In the genomic region with DNA sequence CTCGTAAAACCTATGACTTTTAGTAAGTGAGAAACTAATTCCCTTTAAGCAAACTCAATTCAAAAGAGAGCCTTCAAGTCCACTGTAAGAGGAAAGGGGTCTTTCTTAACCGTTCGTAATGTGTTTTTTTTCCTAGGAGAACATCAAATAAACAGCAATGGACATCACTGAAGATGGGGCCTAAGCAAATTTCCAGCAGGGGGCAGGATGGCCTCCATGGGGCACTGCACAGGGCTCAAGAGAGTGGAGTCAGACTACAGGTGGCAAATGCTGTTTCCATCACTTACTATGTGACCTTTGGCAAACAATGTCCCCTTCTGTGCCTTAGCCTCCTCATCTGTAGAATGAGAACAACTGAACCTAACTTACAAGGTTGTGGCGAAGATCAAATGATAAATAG, we compare ENCODE assay signal across 8 cellular contexts.
A peak's percentile ranks its signal among the peaks of the same experiment; 100 is the strongest.
DNase-seq lines count a peak whose midpoint lies in the region; ATAC-seq, FAIRE-seq and TF ChIP-seq lines count a peak whose summit lies in the region.

No MANE protein-coding gene starts in this region.

- 90% methylated on average over 4 of the region's 4 CpGs for WGBS in smooth muscle cell (ENCODE audit: low lambda C conversion rate)
- no CpG with 5 or more reads among the region's 4 CpGs for WGBS in neuronal stem cell (ENCODE audit: extremely low coverage in 2 of 2, insufficient read length in 2 of 2, insufficient replicate concordance in 1 of 2), 2 donors

- H3K27ac ChIP-seq in brain microvascular endothelial cell (no peak overlapping the region), smooth muscle cell (ENCODE audit: low read depth) (no peak overlapping the region), neuronal stem cell (replicated peaks; ENCODE audit: low read length) (no peak overlapping the region)

- no peak overlapping the region for H4K8ac ChIP-seq in neuronal stem cell (ENCODE audit: low read depth, low read length)

- in situ Hi-C loops in brain microvascular endothelial cell (cut with HindIII; ENCODE audit: low pct_ligation_motif_present, low sequenced_read_pairs) = no loop called here

- H3K14ac ChIP-seq in neuronal stem cell (ENCODE audit: low read length) = no peak overlapping the region

- H3K79me1 ChIP-seq in neuronal stem cell (ENCODE audit: low read depth, low read length) = no peaks in the 10 kb centered on the region

- no peak overlapping the region for H2BK12ac ChIP-seq in neuronal stem cell (ENCODE audit: low read length)

- FAIRE-seq in GM12891 (lab: Jason Lieb, UNC) = peak; percentile 23
- FAIRE-seq in urothelium cell line (lab: Jason Lieb, UNC) = no peak

- H2BK5ac ChIP-seq in neuronal stem cell (ENCODE audit: low read length) = no peak overlapping the region

- H3K23ac ChIP-seq in neuronal stem cell (ENCODE audit: low read depth, low read length, poor library complexity) = no peak overlapping the region

- no peak overlapping the region for H2BK15ac ChIP-seq in neuronal stem cell (ENCODE audit: low read length)

- H3K18ac ChIP-seq in neuronal stem cell (ENCODE audit: low read length) = no peak overlapping the region

- H3K4me2 ChIP-seq in smooth muscle cell (no peak overlapping the region), neuronal stem cell (ENCODE audit: insufficient read depth, low read length, poor library complexity, severe bottlenecking) (no peak overlapping the region)

- no peak for TF ChIP-seq POLR2A in GM12891 (IDR thresholded peaks at IDR 0.05; ENCODE audit: low read depth, low read length)

- H3K27me3 ChIP-seq in brain microvascular endothelial cell (replicated peaks) (no peaks in the 10 kb centered on the region), smooth muscle cell (ENCODE audit: low read depth) (no peaks in the 10 kb centered on the region), neuronal stem cell (ENCODE audit: control insufficient read depth in 3 of 3, insufficient read depth in 3 of 3, low read depth in 1 of 3, low read length in 3 of 3) (no peaks in the 10 kb centered on the region)

- H4K91ac ChIP-seq in neuronal stem cell (ENCODE audit: low read depth, low read length, poor library complexity) = no peak overlapping the region

- no peak overlapping the region for H3K9ac ChIP-seq in smooth muscle cell (ENCODE audit: low read depth)
- no peak overlapping the region for H3K9ac ChIP-seq in neuronal stem cell (ENCODE audit: low read depth, low read length, poor library complexity)

- no peaks in the 10 kb centered on the region for H3F3A ChIP-seq in smooth muscle cell (ENCODE audit: low read depth)

- H3K79me2 ChIP-seq in smooth muscle cell (ENCODE audit: low read depth) = no peaks in the 10 kb centered on the region

- H3K4me1 ChIP-seq in smooth muscle cell (ENCODE audit: low read depth) (no peaks in the 10 kb centered on the region), neuronal stem cell (ENCODE audit: control insufficient read depth in 2 of 2, insufficient read depth in 1 of 2, low read depth in 1 of 2, low read length in 2 of 2) (no peaks in the 10 kb centered on the region)

- TF ChIP-seq CTCF in brain microvascular endothelial cell (IDR thresholded peaks at IDR 0.05; ENCODE audit: low read depth, low read length, missing control alignments) = peak; percentile 62
- peak; percentile 26 for TF ChIP-seq CTCF in smooth muscle cell (IDR thresholded peaks at IDR 0.05; ENCODE audit: borderline replicate concordance, insufficient read depth, poor library complexity, severe bottlenecking)

- ATAC-seq in HG02970 (IDR thresholded peaks at IDR 0.05; ENCODE audit: low FRiP score, unreplicated experiment) = no peak

- DNase-seq in GM12891 (ENCODE audit: insufficient read length, low spot score) = no peak
- DNase-seq in OCI-M1 (lab: John Stamatoyannopoulos, UW) = peak; percentile 50
- DNase-seq in brain microvascular endothelial cell = no peak
- no peak for DNase-seq in smooth muscle cell (lab: John Stamatoyannopoulos, UW; ENCODE audit: unreplicated experiment)
- DNase-seq in urothelium cell line (ENCODE audit: low spot score) = no peak
- no peak for DNase-seq in neuronal stem cell (ENCODE audit: low spot score)
- DNase-seq in glomerular visceral epithelial cell (ENCODE audit: extremely low spot score) = no peak

- no peak overlapping the region for H2AK5ac ChIP-seq in neuronal stem cell (ENCODE audit: low read depth, low read length)

- no peak overlapping the region for H3K4ac ChIP-seq in neuronal stem cell (ENCODE audit: low read length)

- no peak overlapping the region for H2BK120ac ChIP-seq in neuronal stem cell (ENCODE audit: low read depth, low read length)

- H2AFZ ChIP-seq in smooth muscle cell (ENCODE audit: low read depth) (no peak overlapping the region), neuronal stem cell (ENCODE audit: low read length) (no peak overlapping the region)

- H3K9me3 ChIP-seq in smooth muscle cell (replicated peaks; ENCODE audit: low read depth) = no peaks in the 10 kb centered on the region
- H3K9me3 ChIP-seq in neuronal stem cell (replicated peaks in 1 of 2; ENCODE audit: control insufficient read depth in 2 of 2, insufficient read depth in 1 of 2, low read depth in 1 of 2, low read length in 2 of 2) = no peaks in the 10 kb centered on the region

- H3K36me3 ChIP-seq in brain microvascular endothelial cell (replicated peaks) (peaks cover 7% of the 10 kb centered on the region), smooth muscle cell (ENCODE audit: low read depth) (no peaks in the 10 kb centered on the region), neuronal stem cell (replicated peaks in 1 of 2; ENCODE audit: control insufficient read depth in 2 of 2, insufficient read depth in 2 of 2, low read length in 2 of 2) (no peaks in the 10 kb centered on the region)

- no peaks in the 10 kb centered on the region for H4K20me1 ChIP-seq in smooth muscle cell (ENCODE audit: low read depth)

- H3K4me3 ChIP-seq in brain microvascular endothelial cell (ENCODE audit: low read depth, low read length) (no peak overlapping the region), smooth muscle cell (no peak overlapping the region), neuronal stem cell (ENCODE audit: low read length in 2 of 2) (no peak overlapping the region)

TF ChIP-seq in GM12891, 5 proteins besides CTCF, POLR2A, EP300 and RAD21:
- no peak for TF ChIP-seq POLR2AphosphoS5 (IDR thresholded peaks at IDR 0.05; ENCODE audit: low read depth, low read length)
- TF ChIP-seq POU2F2 (IDR thresholded peaks at IDR 0.05; ENCODE audit: low read depth, low read length) = no peak
- TF ChIP-seq SPI1 (IDR thresholded peaks at IDR 0.05; ENCODE audit: low read depth, low read length) = no peak
- TF ChIP-seq PAX5 (IDR thresholded peaks at IDR 0.05; ENCODE audit: insufficient read depth, low read length, severe bottlenecking) = no peak
- no peak for TF ChIP-seq TAF1 (IDR thresholded peaks at IDR 0.05; ENCODE audit: low read depth, low read length)
